Comparison of ENCODE assay signal across 35 cellular contexts in genomic region chr4:67006791-67007190, GRCh38.
"Had no signal": no experiment of that assay in that cellular context is flagged by ENCODE, and none has a peak within 500 bp of the region (broad histone marks: within the 10 kb centered on the region; RNA-seq: fewer than 3 reads in every experiment).

No MANE protein-coding gene starts in this region.

- ATAC-seq: activated CD4-positive, CD25-positive, alpha-beta regulatory T cell treated with anti-CD3 and anti-CD28 coated beads, Interleukin-2, amount 50 U/mL, for 24 hours; activated CD8-positive, alpha-beta memory T cell treated with anti-CD3 and anti-CD28 coated beads, Interleukin-2, amount 10 ng/mL, durations not matched to agents 7 days and 5 days; activated CD8-positive, alpha-beta T cell treated with anti-CD3 and anti-CD28 coated beads, Interleukin-2, amount 10 ng/mL, durations not matched to agents 7 days and 5 days; activated naive CD8-positive, alpha-beta T cell treated with anti-CD3 and anti-CD28 coated beads, Interleukin-2, amount 50 U/mL, for 24 hours; body of pancreas; foreskin keratinocyte; gastroesophageal sphincter; heart right ventricle had no signal

- H3K27me3 Mint-ChIP-seq: activated B cell treated with CpG ODN at 0.5 μM for 24 hours; activated CD4-positive, alpha-beta memory T cell treated with anti-CD3 and anti-CD28 coated beads for 36 hours; activated CD8-positive, alpha-beta memory T cell treated with anti-CD3 and anti-CD28 coated beads, Interleukin-2, amount 10 ng/mL, durations not matched to agents 7 days and 5 days; activated naive CD4-positive, alpha-beta T cell treated with anti-CD3 and anti-CD28 coated beads, Interleukin-2, amount 50 U/mL, for 24 hours; activated naive CD8-positive, alpha-beta T cell treated with anti-CD3 and anti-CD28 coated beads for 36 hours; activated naive CD8-positive, alpha-beta T cell treated with anti-CD3 and anti-CD28 coated beads, Interleukin-2, amount 50 U/mL, for 24 hours had no signal

- H3K27me3 ChIP-seq: adrenal gland, body of pancreas, cardiac muscle cell, colonic mucosa, esophagus muscularis mucosa, foreskin keratinocyte, gastroesophageal sphincter, heart right ventricle had no signal

- H3K9me3 ChIP-seq: adrenal gland, body of pancreas, colonic mucosa, gastroesophageal sphincter had no signal

- H3K9me3 Mint-ChIP-seq: activated T-helper 2 cell treated with anti-CD3 and anti-CD28 coated beads, Interferon-gamma antibody, Interleukin-2, Interleukin-4, amounts not matched to agents 10 μg/mL and 5 μg/mL and 100 μg/mL, durations not matched to agents 14 hours and 24 hours and 36 hours had no signal

- H3K36me3 ChIP-seq: adrenal gland, cardiac muscle cell, colonic mucosa, esophagus muscularis mucosa, gastroesophageal sphincter, heart right ventricle, WERI-Rb-1 had no signal

- H3K4me1 ChIP-seq: adrenal gland, body of pancreas, colonic mucosa, esophagus muscularis mucosa, foreskin keratinocyte, gastroesophageal sphincter, heart right ventricle had no signal

- H3K4me1 Mint-ChIP-seq: activated B cell treated with CpG ODN at 0.5 μM for 24 hours; activated CD8-positive, alpha-beta memory T cell treated with anti-CD3 and anti-CD28 coated beads, Interleukin-2, amount 10 ng/mL, durations not matched to agents 7 days and 5 days; activated naive CD4-positive, alpha-beta T cell treated with anti-CD3 and anti-CD28 coated beads, Interleukin-2, amount 50 U/mL, for 24 hours; activated naive CD8-positive, alpha-beta T cell treated with anti-CD3 and anti-CD28 coated beads for 36 hours; activated naive CD8-positive, alpha-beta T cell treated with anti-CD3 and anti-CD28 coated beads, Interleukin-2, amount 50 U/mL, for 24 hours had no signal

- H3K36me3 Mint-ChIP-seq: activated CD4-positive, alpha-beta memory T cell treated with anti-CD3 and anti-CD28 coated beads for 36 hours; activated CD8-positive, alpha-beta memory T cell treated with anti-CD3 and anti-CD28 coated beads, Interleukin-2, amount 10 ng/mL, durations not matched to agents 7 days and 5 days; activated naive CD4-positive, alpha-beta T cell treated with anti-CD3 and anti-CD28 coated beads, Interleukin-2, amount 50 U/mL, for 24 hours; activated naive CD8-positive, alpha-beta T cell treated with anti-CD3 and anti-CD28 coated beads for 36 hours had no signal

- H3K4me3 ChIP-seq: adrenal gland, body of pancreas, cardiac muscle cell, colonic mucosa, dorsolateral prefrontal cortex, esophagus muscularis mucosa, gastroesophageal sphincter, heart right ventricle had no signal

- H3K27ac ChIP-seq: adrenal gland, body of pancreas, cardiac muscle cell, colonic mucosa, dorsolateral prefrontal cortex, esophagus muscularis mucosa, foreskin keratinocyte, gastroesophageal sphincter, heart right ventricle, WERI-Rb-1 had no signal

- H3K27ac Mint-ChIP-seq: activated B cell treated with CpG ODN at 0.5 μM for 24 hours; activated CD4-positive, alpha-beta memory T cell treated with anti-CD3 and anti-CD28 coated beads for 36 hours; activated CD8-positive, alpha-beta memory T cell treated with anti-CD3 and anti-CD28 coated beads, Interleukin-2, amount 10 ng/mL, durations not matched to agents 7 days and 5 days; activated CD8-positive, alpha-beta T cell treated with anti-CD3 and anti-CD28 coated beads, Interleukin-2, amount 10 ng/mL, durations not matched to agents 7 days and 5 days; activated naive CD4-positive, alpha-beta T cell treated with anti-CD3 and anti-CD28 coated beads for 36 hours; activated naive CD4-positive, alpha-beta T cell treated with anti-CD3 and anti-CD28 coated beads, Interleukin-2, amount 50 U/mL, for 24 hours; activated naive CD8-positive, alpha-beta T cell treated with anti-CD3 and anti-CD28 coated beads for 36 hours; activated naive CD8-positive, alpha-beta T cell treated with anti-CD3 and anti-CD28 coated beads, Interleukin-2, amount 50 U/mL, for 24 hours; activated T-helper 1 cell treated with anti-CD3 and anti-CD28 coated beads, Interleukin-12 subunit alpha, Interleukin-12 subunit beta, Interleukin-2, Interleukin-4 antibody, amounts not matched to agents 30 ng/mL and 10 ng/mL and 1 ng/mL, durations not matched to agents 14 hours and 24 hours and 36 hours; activated T-helper 2 cell treated with anti-CD3 and anti-CD28 coated beads, Interferon-gamma antibody, Interleukin-2, Interleukin-4, amounts not matched to agents 10 μg/mL and 5 μg/mL and 100 μg/mL, durations not matched to agents 14 hours and 24 hours and 36 hours; endodermal cell had no signal

- H3K4me3 Mint-ChIP-seq: activated B cell treated with CpG ODN at 0.5 μM for 24 hours; activated CD4-positive, alpha-beta memory T cell treated with anti-CD3 and anti-CD28 coated beads for 36 hours; activated CD8-positive, alpha-beta memory T cell treated with anti-CD3 and anti-CD28 coated beads, Interleukin-2, amount 10 ng/mL, durations not matched to agents 7 days and 5 days; activated CD8-positive, alpha-beta T cell treated with anti-CD3 and anti-CD28 coated beads, Interleukin-2, amount 10 ng/mL, durations not matched to agents 7 days and 5 days; activated naive CD4-positive, alpha-beta T cell treated with anti-CD3 and anti-CD28 coated beads for 36 hours; activated naive CD4-positive, alpha-beta T cell treated with anti-CD3 and anti-CD28 coated beads, Interleukin-2, amount 50 U/mL, for 24 hours; activated naive CD8-positive, alpha-beta T cell treated with anti-CD3 and anti-CD28 coated beads for 36 hours; activated naive CD8-positive, alpha-beta T cell treated with anti-CD3 and anti-CD28 coated beads, Interleukin-2, amount 50 U/mL, for 24 hours; activated T-helper 1 cell treated with anti-CD3 and anti-CD28 coated beads, Interleukin-12 subunit alpha, Interleukin-12 subunit beta, Interleukin-2, Interleukin-4 antibody, amounts not matched to agents 30 ng/mL and 10 ng/mL and 1 ng/mL, durations not matched to agents 14 hours and 24 hours and 36 hours; endodermal cell had no signal

- DNase-seq: activated B cell treated with CpG ODN at 0.5 μM for 24 hours; activated CD4-positive, alpha-beta memory T cell treated with anti-CD3 and anti-CD28 coated beads for 36 hours; activated CD4-positive, alpha-beta T cell treated with anti-CD3 and anti-CD28 coated beads for 48 hours; activated CD4-positive, alpha-beta T cell treated with anti-CD3 and anti-CD28 coated beads, Interleukin-2, amount 50 U/mL, for 1 hour; activated CD8-positive, alpha-beta memory T cell treated with anti-CD3 and anti-CD28 coated beads, Interleukin-2, amount 10 ng/mL, durations not matched to agents 7 days and 5 days; activated CD8-positive, alpha-beta memory T cell treated with anti-CD3 and anti-CD28 coated beads, Interleukin-2, amount 50 U/mL, for 4 hours; activated CD8-positive, alpha-beta T cell treated with anti-CD3 and anti-CD28 coated beads, Interleukin-2, amount 10 ng/mL, durations not matched to agents 7 days and 5 days; activated effector memory CD4-positive, alpha-beta T cell treated with anti-CD3 and anti-CD28 coated beads, Interleukin-2, amount 50 U/mL, for 16 hours; activated naive CD4-positive, alpha-beta T cell treated with anti-CD3 and anti-CD28 coated beads for 36 hours; activated naive CD8-positive, alpha-beta T cell treated with anti-CD3 and anti-CD28 coated beads for 36 hours; activated naive CD8-positive, alpha-beta T cell treated with anti-CD3 and anti-CD28 coated beads, Interleukin-2, amount 50 U/mL, for 24 hours; activated T-cell treated with anti-CD3 and anti-CD28 coated beads, Interleukin-2, amount 50 U/mL, for 1 hour; activated T-cell treated with anti-CD3 and anti-CD28 coated beads, Interleukin-2, amount 50 U/mL, for 48 hours; adrenal gland; amygdala; aorta; body of pancreas; central memory CD4-positive, alpha-beta T cell; cerebellar nuclear complex; colonic mucosa; dorsolateral prefrontal cortex; effector memory CD4-positive, alpha-beta T cell; endodermal cell; erythroblast; heart right ventricle; T-helper 9 cell; WERI-Rb-1 had no signal
